1 cellular context compared by ENCODE assay signal in genomic region chr10:84195044-84195830, GRCh38.
TF ChIP-seq lines count a peak whose summit lies in the region.

No MANE protein-coding gene starts in this region.

TF ChIP-seq in SK-N-SH, 30 proteins besides CTCF, POLR2A, EP300 and RAD21 (continued from another document):
- TF ChIP-seq, protein P1, sequence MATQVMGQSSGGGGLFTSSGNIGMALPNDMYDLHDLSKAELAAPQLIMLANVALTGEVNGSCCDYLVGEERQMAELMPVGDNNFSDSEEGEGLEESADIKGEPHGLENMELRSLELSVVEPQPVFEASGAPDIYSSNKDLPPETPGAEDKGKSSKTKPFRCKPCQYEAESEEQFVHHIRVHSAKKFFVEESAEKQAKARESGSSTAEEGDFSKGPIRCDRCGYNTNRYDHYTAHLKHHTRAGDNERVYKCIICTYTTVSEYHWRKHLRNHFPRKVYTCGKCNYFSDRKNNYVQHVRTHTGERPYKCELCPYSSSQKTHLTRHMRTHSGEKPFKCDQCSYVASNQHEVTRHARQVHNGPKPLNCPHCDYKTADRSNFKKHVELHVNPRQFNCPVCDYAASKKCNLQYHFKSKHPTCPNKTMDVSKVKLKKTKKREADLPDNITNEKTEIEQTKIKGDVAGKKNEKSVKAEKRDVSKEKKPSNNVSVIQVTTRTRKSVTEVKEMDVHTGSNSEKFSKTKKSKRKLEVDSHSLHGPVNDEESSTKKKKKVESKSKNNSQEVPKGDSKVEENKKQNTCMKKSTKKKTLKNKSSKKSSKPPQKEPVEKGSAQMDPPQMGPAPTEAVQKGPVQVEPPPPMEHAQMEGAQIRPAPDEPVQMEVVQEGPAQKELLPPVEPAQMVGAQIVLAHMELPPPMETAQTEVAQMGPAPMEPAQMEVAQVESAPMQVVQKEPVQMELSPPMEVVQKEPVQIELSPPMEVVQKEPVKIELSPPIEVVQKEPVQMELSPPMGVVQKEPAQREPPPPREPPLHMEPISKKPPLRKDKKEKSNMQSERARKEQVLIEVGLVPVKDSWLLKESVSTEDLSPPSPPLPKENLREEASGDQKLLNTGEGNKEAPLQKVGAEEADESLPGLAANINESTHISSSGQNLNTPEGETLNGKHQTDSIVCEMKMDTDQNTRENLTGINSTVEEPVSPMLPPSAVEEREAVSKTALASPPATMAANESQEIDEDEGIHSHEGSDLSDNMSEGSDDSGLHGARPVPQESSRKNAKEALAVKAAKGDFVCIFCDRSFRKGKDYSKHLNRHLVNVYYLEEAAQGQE (IDR thresholded peaks at IDR 0.05; ENCODE audit: low read depth, low read length) = no peak
- TF ChIP-seq CHD2 (IDR thresholded peaks at IDR 0.05; ENCODE audit: low read length, partially characterized antibody) (no peak), ELF1 (IDR thresholded peaks at IDR 0.05) (no peak), MEF2A (IDR thresholded peaks at IDR 0.05; ENCODE audit: borderline replicate concordance, low read depth) (no peak), FOXM1 (IDR thresholded peaks at IDR 0.05; ENCODE audit: low read depth) (no peak), TCF12 (IDR thresholded peaks at IDR 0.05) (no peak), NFIC (IDR thresholded peaks at IDR 0.05; ENCODE audit: borderline replicate concordance) (no peak), MAX (IDR thresholded peaks at IDR 0.05; ENCODE audit: low read depth) (no peak), FOXJ3 (CRISPR knock-in tag; IDR thresholded peaks at IDR 0.05) (no peak), POLR2AphosphoS5 (IDR thresholded peaks at IDR 0.05; ENCODE audit: low read depth, low read length) (no peak), USF2 (IDR thresholded peaks at IDR 0.05; ENCODE audit: borderline replicate concordance, low read depth, low read length) (no peak), RXRA (IDR thresholded peaks at IDR 0.05; ENCODE audit: borderline replicate concordance, low read depth) (no peak)
- TF ChIP-seq, protein P2, sequence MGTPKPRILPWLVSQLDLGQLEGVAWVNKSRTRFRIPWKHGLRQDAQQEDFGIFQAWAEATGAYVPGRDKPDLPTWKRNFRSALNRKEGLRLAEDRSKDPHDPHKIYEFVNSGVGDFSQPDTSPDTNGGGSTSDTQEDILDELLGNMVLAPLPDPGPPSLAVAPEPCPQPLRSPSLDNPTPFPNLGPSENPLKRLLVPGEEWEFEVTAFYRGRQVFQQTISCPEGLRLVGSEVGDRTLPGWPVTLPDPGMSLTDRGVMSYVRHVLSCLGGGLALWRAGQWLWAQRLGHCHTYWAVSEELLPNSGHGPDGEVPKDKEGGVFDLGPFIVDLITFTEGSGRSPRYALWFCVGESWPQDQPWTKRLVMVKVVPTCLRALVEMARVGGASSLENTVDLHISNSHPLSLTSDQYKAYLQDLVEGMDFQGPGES (IDR thresholded peaks at IDR 0.05; ENCODE audit: low read depth, low read length) = no peak
TF ChIP-seq in SK-N-SH: peak in this region for 0.
